In genomic region chr19:45883586-45883880, GRCh38 we compare ENCODE assay signal across 12 cellular contexts. TPM values are rescaled to one million over a fixed set of nuclear protein-coding genes. Genes with fewer than 3 reads are reported as not detected.
A peak's percentile ranks its signal among the peaks of the same experiment; 100 is the strongest.
DNase-seq lines count a peak whose midpoint lies in the region; ATAC-seq and TF ChIP-seq lines count a peak whose summit lies in the region.
"Had no signal": no experiment of that assay in that cellular context is flagged by ENCODE, and none has a peak within 500 bp of the region (broad histone marks: within the 10 kb centered on the region; RNA-seq: fewer than 3 reads in every experiment).

No MANE protein-coding gene starts in this region.

- H3K36me3 ChIP-seq in spleen (peaks cover 0 to 18% (median 9%) of the 10 kb centered on the region in 6 donors), tibial nerve (peaks cover 0 to 23% (median 0%) of the 10 kb centered on the region in 3 donors)

- CTCF ChIA-PET in activated CD4-positive, alpha-beta T cell treated with anti-CD3 and anti-CD28 coated beads for 36 hours (lab: Charles Lee) = interaction anchor here (0.6 to 8.2 kb wide), 4 partner anchors 9 to 32 kb away, joined by 3 to 84 read pairs (median 4); partner anchors contain the start of genes FOXA3 and SYMPK
- CTCF ChIA-PET in activated B cell treated with CpG ODN at 0.5 μM for 24 hours (lab: Charles Lee) = no interaction called here

- TF ChIP-seq CTCF in activated B cell treated with CpG ODN at 0.5 μM for 24 hours (IDR thresholded peaks at IDR 0.05) (peak; percentile 15), fibroblast of the aortic adventitia (IDR thresholded peaks at IDR 0.05; ENCODE audit: insufficient read depth, low read length) (no peak), spleen (IDR thresholded peaks at IDR 0.05 in 8 of 11, conservative IDR thresholded peaks at IDR 0.05 in 3 of 11) (peak in 6 of 11 experiments; percentile 13 to 70 (median 53)), tibial nerve (IDR thresholded peaks at IDR 0.05) (peak in 1 of 5 experiments; percentile 23)

- peaks cover 3% of the 10 kb centered on the region for H3K36me3 Mint-ChIP-seq in activated CD4-positive, alpha-beta T cell treated with anti-CD3 and anti-CD28 coated beads for 36 hours (ENCODE audit: low read depth)
- peaks cover 13% of the 10 kb centered on the region for H3K36me3 Mint-ChIP-seq in activated B cell treated with CpG ODN at 0.5 μM for 24 hours (ENCODE audit: low read depth)

- no peak for DNase-seq in activated CD4-positive, alpha-beta T cell treated with anti-CD3 and anti-CD28 coated beads for 36 hours
- no peak for DNase-seq in activated CD4-positive, alpha-beta T cell treated with anti-CD3 and anti-CD28 coated beads, Interleukin-2, amount 50 U/mL, for 1 hour
- DNase-seq in activated B cell treated with CpG ODN at 0.5 μM for 24 hours (no peak), fibroblast of the aortic adventitia (ENCODE audit: low read depth) (no peak), spleen (no peak), tibial nerve (ENCODE audit: low spot score in 2 of 2) (no peak), NCI-H510A (lab: John Stamatoyannopoulos, UW) (no peak)
- no peak for DNase-seq in activated effector memory CD4-positive, alpha-beta T cell treated with Interleukin-2 at 50 U/mL for 16 hours

- peak overlapping the region; percentile 66 for H3K4me3 Mint-ChIP-seq in activated CD4-positive, alpha-beta T cell treated with anti-CD3 and anti-CD28 coated beads for 36 hours
- H3K4me3 Mint-ChIP-seq in activated B cell treated with CpG ODN at 0.5 μM for 24 hours = peak overlapping the region; percentile 84

- no peak for TF ChIP-seq POLR2A in spleen (IDR thresholded peaks at IDR 0.05)
- no peak for TF ChIP-seq POLR2A in tibial nerve (IDR thresholded peaks at IDR 0.05)

- H3K4me1 ChIP-seq in spleen = peaks cover 25 to 52% (median 43%) of the 10 kb centered on the region in 6 donors
- H3K4me1 ChIP-seq in tibial nerve = peaks cover 0 to 51% (median 23%) of the 10 kb centered on the region in 4 donors

- peaks cover 0 to 15% (median 0%) of the 10 kb centered on the region in 7 donors for H3K27me3 ChIP-seq in spleen (replicated peaks in 1 of 7)
- no peaks in the 10 kb centered on the region for H3K27me3 ChIP-seq in tibial nerve
- H3K27me3 ChIP-seq: adrenal gland had no signal

- intact Hi-C loops in activated CD4-positive, alpha-beta T cell treated with anti-CD3 and anti-CD28 coated beads for 36 hours (cut with DNase I, micrococcal nuclease) = loop anchor here (1.0 to 10.0 kb wide), 4 partner anchors 19 to 1601 kb away; partner anchors contain the start of genes FOXA3 (in 1 of the 2) and KPTN (in 1 of the 2)
- intact Hi-C loops in activated B cell treated with CpG ODN at 0.5 μM for 24 hours (cut with micrococcal nuclease) (loop anchor here (1.0 to 10.0 kb wide), 3 partner anchors 66 to 461 kb away; partner anchors contain the start of gene PPP5C), spleen (cut with DNase I; ENCODE audit: low total_unique reads) (no loop called here)

- no peak overlapping the region for H3K27ac ChIP-seq in spleen
- no peak overlapping the region for H3K27ac ChIP-seq in tibial nerve
- H3K27ac ChIP-seq: HL-60 had no signal

- peaks cover 4% of the 10 kb centered on the region for H3K27me3 Mint-ChIP-seq in activated CD4-positive, alpha-beta T cell treated with anti-CD3 and anti-CD28 coated beads for 36 hours
- H3K27me3 Mint-ChIP-seq in activated B cell treated with CpG ODN at 0.5 μM for 24 hours = peaks cover 8% of the 10 kb centered on the region

- H3K27ac Mint-ChIP-seq in activated CD4-positive, alpha-beta T cell treated with anti-CD3 and anti-CD28 coated beads for 36 hours = peak overlapping the region; percentile 32
- peak overlapping the region; percentile 74 for H3K27ac Mint-ChIP-seq in activated B cell treated with CpG ODN at 0.5 μM for 24 hours

- H3K9me3 ChIP-seq in spleen (no peaks in the 10 kb centered on the region), tibial nerve (no peaks in the 10 kb centered on the region)
- H3K9me3 ChIP-seq: adrenal gland had no signal

- POLR2A ChIA-PET in activated CD4-positive, alpha-beta T cell treated with anti-CD3 and anti-CD28 coated beads for 36 hours (lab: Charles Lee) = no interaction called here
- POLR2A ChIA-PET in activated B cell treated with CpG ODN at 0.5 μM for 24 hours (lab: Charles Lee) = no interaction called here

- peaks cover 25% of the 10 kb centered on the region for H3K4me1 Mint-ChIP-seq in activated CD4-positive, alpha-beta T cell treated with anti-CD3 and anti-CD28 coated beads for 36 hours
- peaks cover 33% of the 10 kb centered on the region for H3K4me1 Mint-ChIP-seq in activated B cell treated with CpG ODN at 0.5 μM for 24 hours

- 15 to 36% (median 23%) methylated on average over 5 of the region's 5 CpGs for WGBS in spleen, 5 donors
- 25 to 43% methylated on average over 5 of the region's 5 CpGs for WGBS in tibial nerve, 2 donors

- peak overlapping the region; percentile 32 for H3K4me3 ChIP-seq in fibroblast of the aortic adventitia (ENCODE audit: low read depth, low read length)
- peak overlapping the region in 4 of 8 donors; percentile 20 to 75 (median 52) for H3K4me3 ChIP-seq in spleen
- H3K4me3 ChIP-seq in tibial nerve = peak overlapping the region in 1 of 4 donors; percentile 96

- ATAC-seq in activated CD4-positive, alpha-beta T cell treated with anti-CD3 and anti-CD28 coated beads for 36 hours = no peak
- no peak for ATAC-seq in activated B cell treated with CpG ODN at 0.5 μM for 24 hours (ENCODE audit: low read depth)

- H3K9me3 Mint-ChIP-seq in activated CD4-positive, alpha-beta T cell treated with anti-CD3 and anti-CD28 coated beads for 36 hours (ENCODE audit: low read depth) = no peaks in the 10 kb centered on the region
- H3K9me3 Mint-ChIP-seq in activated B cell treated with CpG ODN at 0.5 μM for 24 hours = no peaks in the 10 kb centered on the region

- TF ChIP-seq EP300 in tibial nerve (IDR thresholded peaks at IDR 0.05) = no peak

RNA-seq across cellular contexts. Expression of gene IRF2BP1, which starts 2.4 kb away (rescaled TPM):
- 10 to 100 TPM; 12.6 to 15.2 TPM for total RNA-seq in activated CD4-positive, alpha-beta T cell treated with anti-CD3 and anti-CD28 coated beads for 36 hours
- total RNA-seq in activated B cell treated with CpG ODN at 0.5 μM for 24 hours (14.8 and 17.5 TPM in 2 replicates), fibroblast of the aortic adventitia (ENCODE audit: low replicate concordance) (21.3 and 25.7 TPM in 2 replicates), spleen (10 to 100 TPM; 18.5 to 29.4 (median 23.3) TPM), tibial nerve (10 to 100 TPM; 16.4 to 33.3 (median 27.2) TPM)
- 10 to 100 TPM in 2 of 3 donors, 1 to 10 TPM in 1; 10.0 to 19.9 (median 10.6) TPM for polyA plus RNA-seq in spleen

RNA-seq across cellular contexts. Expression of gene MYPOP, which starts 18.9 kb away (rescaled TPM):
- 1 to 10 TPM; 5.0 to 5.6 TPM for total RNA-seq in activated CD4-positive, alpha-beta T cell treated with anti-CD3 and anti-CD28 coated beads for 36 hours
- total RNA-seq in activated B cell treated with CpG ODN at 0.5 μM for 24 hours (5.6 and 6.0 TPM in 2 replicates), fibroblast of the aortic adventitia (ENCODE audit: low replicate concordance) (0.33 and 2.4 TPM in 2 replicates), spleen (10 to 100 TPM in 4 of 7 donors, 1 to 10 TPM in 3; 5.8 to 13.2 (median 11.0) TPM), tibial nerve (1 to 10 TPM; 3.6 to 9.0 (median 5.5) TPM)
- 1 to 10 TPM; 5.1 to 9.6 (median 9.3) TPM for polyA plus RNA-seq in spleen

RNA-seq across cellular contexts. Expression of gene FOXA3, which starts 19.4 kb away (rescaled TPM):
- total RNA-seq in activated CD4-positive, alpha-beta T cell treated with anti-CD3 and anti-CD28 coated beads for 36 hours = under 1 TPM; 0.40 to 0.62 TPM
- total RNA-seq in activated B cell treated with CpG ODN at 0.5 μM for 24 hours (not detected in 2 replicates), fibroblast of the aortic adventitia (ENCODE audit: low replicate concordance) (not detected in 2 replicates), spleen (under 1 TPM in 1 of 7 donors, not detected in 6; 0.24 TPM), tibial nerve (not detected)
- polyA plus RNA-seq in spleen = under 1 TPM in 2 of 3 donors, not detected in 1; 0.09 to 0.16 TPM
- total RNA-seq: adrenal gland; T-helper 2 cell treated with Interferon-gamma antibody and Interleukin-4, amounts not matched to agents 100 ng/mL and 5 ng/mL, for 36 hours; ureter had no signal

RNA-seq across cellular contexts. Expression of gene SYMPK, which starts 20.6 kb away (rescaled TPM):
- 100 to 1,000 TPM; 108 to 128 TPM for total RNA-seq in activated CD4-positive, alpha-beta T cell treated with anti-CD3 and anti-CD28 coated beads for 36 hours
- total RNA-seq in activated B cell treated with CpG ODN at 0.5 μM for 24 hours (131 and 150 TPM in 2 replicates), fibroblast of the aortic adventitia (ENCODE audit: low replicate concordance) (21.3 and 38.1 TPM in 2 replicates), spleen (100 to 1,000 TPM in 1 of 7 donors, 10 to 100 TPM in 6; 56.3 to 106 (median 75.1) TPM), tibial nerve (10 to 100 TPM; 31.0 to 89.0 (median 57.4) TPM)
- 100 to 1,000 TPM in 2 of 3 donors, 10 to 100 TPM in 1; 60.3 to 148 (median 147) TPM for polyA plus RNA-seq in spleen

RNA-seq across cellular contexts. Expression of gene NANOS2, which starts 31.0 kb away (rescaled TPM):
- total RNA-seq in activated CD4-positive, alpha-beta T cell treated with anti-CD3 and anti-CD28 coated beads for 36 hours = not detected
- not detected in 2 replicates for total RNA-seq in activated B cell treated with CpG ODN at 0.5 μM for 24 hours
- total RNA-seq in fibroblast of the aortic adventitia (ENCODE audit: low replicate concordance) = not detected in 2 replicates
- total RNA-seq in spleen = not detected
- polyA plus RNA-seq in spleen = not detected
- not detected for total RNA-seq in tibial nerve
- total RNA-seq: adrenal gland; T-helper 2 cell treated with Interferon-gamma antibody and Interleukin-4, amounts not matched to agents 100 ng/mL and 5 ng/mL, for 36 hours; ureter had no signal
- polyA plus RNA-seq: adrenal gland had no signal
